Comparison of ENCODE assay signal across 2 cellular contexts in genomic region chr19:58336216-58336615, GRCh38.
TF ChIP-seq lines count a peak whose summit lies in the region.

No MANE protein-coding gene starts in this region.

TF ChIP-seq in liver, 16 proteins besides CTCF, POLR2A, EP300 and RAD21:
- TF ChIP-seq ATF3 (IDR thresholded peaks at IDR 0.05) (no peak), MAX (IDR thresholded peaks at IDR 0.05) (peak; percentile 72), NR2F2 (IDR thresholded peaks at IDR 0.05) (no peak), HNF4G (IDR thresholded peaks at IDR 0.05) (no peak), FOXA2 (IDR thresholded peaks at IDR 0.05) (no peak), RXRA (IDR thresholded peaks at IDR 0.05) (peak; percentile 84 to 88), TAF1 (conservative IDR thresholded peaks at IDR 0.05) (no peak), YY1 (IDR thresholded peaks at IDR 0.05) (no peak), SP1 (IDR thresholded peaks at IDR 0.05) (peak; percentile 90), EGR1 (IDR thresholded peaks at IDR 0.05; ENCODE audit: low read depth in 2 of 2) (no peak), ZBTB33 (IDR thresholded peaks at IDR 0.05) (no peak), FOXA1 (IDR thresholded peaks at IDR 0.05) (no peak), REST (IDR thresholded peaks at IDR 0.05) (peak; percentile 48), JUND (IDR thresholded peaks at IDR 0.05) (no peak), GABPA (IDR thresholded peaks at IDR 0.05 in 1 of 2, conservative IDR thresholded peaks at IDR 0.05 in 1 of 2) (no peak), HNF4A (conservative IDR thresholded peaks at IDR 0.05) (peak; percentile 80 to 86)

TF ChIP-seq in HepG2, 621 proteins besides CTCF, POLR2A, EP300 and RAD21:
- no peak for TF ChIP-seq FOSL1 (CRISPR knock-in tag; IDR thresholded peaks at IDR 0.05; ENCODE audit: borderline replicate concordance)
- TF ChIP-seq ZNF446 (CRISPR knock-in tag; IDR thresholded peaks at IDR 0.05) = no peak
- TF ChIP-seq ZNF558 (CRISPR knock-in tag; IDR thresholded peaks at IDR 0.05; ENCODE audit: borderline replicate concordance) = no peak
- no peak for TF ChIP-seq ATF7 (IDR thresholded peaks at IDR 0.05)
- no peak for TF ChIP-seq ATF7 (CRISPR knock-in tag; IDR thresholded peaks at IDR 0.05)
- no peak for TF ChIP-seq REST (IDR thresholded peaks at IDR 0.05; ENCODE audit: borderline replicate concordance in 1 of 2, low read depth in 1 of 2, low read length in 2 of 2)
- no peak for TF ChIP-seq JDP2 (CRISPR knock-in tag; IDR thresholded peaks at IDR 0.05; ENCODE audit: borderline replicate concordance)
- no peak for TF ChIP-seq MAFF (IDR thresholded peaks at IDR 0.05; ENCODE audit: low read depth, low read length)
- TF ChIP-seq ZNF382 (CRISPR knock-in tag; IDR thresholded peaks at IDR 0.05; ENCODE audit: borderline replicate concordance) = no peak
- no peak for TF ChIP-seq FIP1L1 (IDR thresholded peaks at IDR 0.05; ENCODE audit: borderline replicate concordance, insufficient read depth, low read depth, low read length)
- no peak for TF ChIP-seq REPIN1 (CRISPR knock-in tag; IDR thresholded peaks at IDR 0.05; ENCODE audit: borderline replicate concordance, low read depth)
- no peak for TF ChIP-seq ETS1 (CRISPR knock-in tag; IDR thresholded peaks at IDR 0.05)
- no peak for TF ChIP-seq ZNF883 (CRISPR knock-in tag; IDR thresholded peaks at IDR 0.05; ENCODE audit: not compliant biosample characterization)
- TF ChIP-seq GRHL1 (CRISPR knock-in tag; conservative IDR thresholded peaks at IDR 0.05) = no peak
- no peak for TF ChIP-seq IKZF4 (CRISPR knock-in tag; IDR thresholded peaks at IDR 0.05; ENCODE audit: borderline replicate concordance, low read depth, not compliant biosample characterization)
- no peak for TF ChIP-seq SETDB1 (CRISPR knock-in tag; IDR thresholded peaks at IDR 0.05; ENCODE audit: borderline replicate concordance)
TF ChIP-seq in HepG2: peak in this region for 0.
